Comparison of ENCODE assay signal across 14 cellular contexts in the genomic region with DNA sequence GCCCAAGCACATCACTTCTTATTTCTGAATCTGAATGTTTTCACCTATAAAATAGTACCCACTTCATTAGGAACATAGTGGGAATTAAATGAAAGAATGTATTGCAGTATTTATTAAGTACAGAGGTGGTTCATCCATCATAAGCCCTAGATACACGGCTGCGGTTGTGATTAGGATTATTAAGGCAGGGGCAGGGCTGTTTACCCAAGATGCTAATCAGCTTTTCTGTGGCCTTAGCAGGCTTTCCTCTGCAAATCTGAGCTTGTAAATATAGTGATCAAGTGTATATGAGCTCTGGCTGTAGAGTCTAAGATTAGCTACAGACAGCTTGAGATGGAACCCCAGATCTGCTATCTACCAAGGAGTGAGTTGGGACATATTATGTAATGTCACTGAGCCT.
DNase-seq lines count a peak whose midpoint lies in the region; TF ChIP-seq lines count a peak whose summit lies in the region.
"Had no signal": no experiment of that assay in that cellular context is flagged by ENCODE, and none has a peak within 500 bp of the region (broad histone marks: within the 10 kb centered on the region; RNA-seq: fewer than 3 reads in every experiment).

No MANE protein-coding gene starts in this region.

- H3K27me3 Mint-ChIP-seq in activated CD4-positive, alpha-beta memory T cell treated with anti-CD3 and anti-CD28 coated beads, Interleukin-2, amount 10 ng/mL, durations not matched to agents 7 days and 5 days = peaks cover 15% of the 10 kb centered on the region

- H3K4me1 ChIP-seq in breast epithelium = no peaks in the 10 kb centered on the region
- H3K4me1 ChIP-seq: Caco-2 had no signal

- CTCF ChIA-PET in activated CD4-positive, alpha-beta memory T cell treated with anti-CD3 and anti-CD28 coated beads, Interleukin-2, amount 10 ng/mL, durations not matched to agents 7 days and 5 days (lab: Charles Lee) = no interaction called here

- H3K36me3 ChIP-seq in WERI-Rb-1 = no peaks in the 10 kb centered on the region
- H3K36me3 ChIP-seq in breast epithelium = no peaks in the 10 kb centered on the region

- TF ChIP-seq POLR2A in breast epithelium (IDR thresholded peaks at IDR 0.05) = no peak

- TF ChIP-seq CTCF in WERI-Rb-1 (IDR thresholded peaks at IDR 0.05; ENCODE audit: low read depth, low read length) (no peak), breast epithelium (IDR thresholded peaks at IDR 0.05) (no peak)

- no peak overlapping the region for H3K27ac Mint-ChIP-seq in activated CD4-positive, alpha-beta memory T cell treated with anti-CD3 and anti-CD28 coated beads, Interleukin-2, amount 10 ng/mL, durations not matched to agents 7 days and 5 days
- H3K27ac Mint-ChIP-seq: CD4-positive, CD25-positive, alpha-beta regulatory T cell; CD8-positive, alpha-beta T cell; GM23338 had no signal

- no peaks in the 10 kb centered on the region for H3K4me1 Mint-ChIP-seq in activated CD4-positive, alpha-beta memory T cell treated with anti-CD3 and anti-CD28 coated beads, Interleukin-2, amount 10 ng/mL, durations not matched to agents 7 days and 5 days
- H3K4me1 Mint-ChIP-seq: CD4-positive, CD25-positive, alpha-beta regulatory T cell; GM23338; H9 had no signal

- H3K4me3 Mint-ChIP-seq in activated CD4-positive, alpha-beta memory T cell treated with anti-CD3 and anti-CD28 coated beads, Interleukin-2, amount 10 ng/mL, durations not matched to agents 7 days and 5 days = no peak overlapping the region
- H3K4me3 Mint-ChIP-seq: CD4-positive, CD25-positive, alpha-beta regulatory T cell; CD8-positive, alpha-beta T cell; GM23338; H9 had no signal

- no peaks in the 10 kb centered on the region for H3K9me3 Mint-ChIP-seq in activated CD4-positive, alpha-beta memory T cell treated with anti-CD3 and anti-CD28 coated beads, Interleukin-2, amount 10 ng/mL, durations not matched to agents 7 days and 5 days
- H3K9me3 Mint-ChIP-seq: CD4-positive, CD25-positive, alpha-beta regulatory T cell; CD8-positive, alpha-beta T cell; GM23338; H9 had no signal

- H3K4me3 ChIP-seq in WERI-Rb-1 (ENCODE audit: low read depth, low read length) = no peak overlapping the region
- H3K4me3 ChIP-seq in breast epithelium = no peak overlapping the region
- H3K4me3 ChIP-seq: GM23338 had no signal

- peak; percentile 14 for DNase-seq in HT-29 (ENCODE audit: low spot score)
- peak; percentile 84 for DNase-seq in NCI-H82 treated with DMSO at 0.1 percent for 48 hours (lab: John Stamatoyannopoulos, UW; ENCODE audit: unreplicated experiment)
- peak; percentile 59 for DNase-seq in WERI-Rb-1
- no peak for DNase-seq in NCI-H526 (lab: John Stamatoyannopoulos, UW)
- no peak for DNase-seq in T-helper 1 cell
- no peak for DNase-seq in activated CD4-positive, alpha-beta memory T cell treated with anti-CD3 and anti-CD28 coated beads, Interleukin-2, amount 10 ng/mL, durations not matched to agents 7 days and 5 days
- no peak for DNase-seq in breast epithelium (ENCODE audit: low spot score in 2 of 2)
- DNase-seq: Caco-2; CD4-positive, CD25-positive, alpha-beta regulatory T cell; CD8-positive, alpha-beta T cell; DND-41; H9 had no signal

- H3K36me3 Mint-ChIP-seq in activated CD4-positive, alpha-beta memory T cell treated with anti-CD3 and anti-CD28 coated beads, Interleukin-2, amount 10 ng/mL, durations not matched to agents 7 days and 5 days (ENCODE audit: low read depth) = no peaks in the 10 kb centered on the region
- H3K36me3 Mint-ChIP-seq: CD4-positive, CD25-positive, alpha-beta regulatory T cell; CD8-positive, alpha-beta T cell had no signal

- POLR2A ChIA-PET in activated CD4-positive, alpha-beta memory T cell treated with anti-CD3 and anti-CD28 coated beads, Interleukin-2, amount 10 ng/mL, durations not matched to agents 7 days and 5 days (lab: Charles Lee) = no interaction called here

- H3K9me3 ChIP-seq in WERI-Rb-1 (ENCODE audit: severe bottlenecking) (no peaks in the 10 kb centered on the region), breast epithelium (no peaks in the 10 kb centered on the region)
- H3K9me3 ChIP-seq: Caco-2 had no signal

- H3K27me3 ChIP-seq in WERI-Rb-1 (ENCODE audit: insufficient read depth, low read depth, severe bottlenecking) = no peaks in the 10 kb centered on the region
- no peaks in the 10 kb centered on the region for H3K27me3 ChIP-seq in breast epithelium

- intact Hi-C loops in breast epithelium (cut with DNase I; ENCODE audit: low total_unique reads) = no loop called here

- H3K27ac ChIP-seq in WERI-Rb-1 (no peak overlapping the region), breast epithelium (no peak overlapping the region)
- H3K27ac ChIP-seq: C4-2B had no signal

Comparison
In these comparisons a context has a peak if more than half of its experiments do, and no peak if none do; other contexts are left out.
1. DNase-seq: peak in HT-29 (single experiment), NCI-H82 treated with DMSO at 0.1 percent for 48 hours (single experiment) and WERI-Rb-1 (single experiment); none in NCI-H526 (0 of 2), T-helper 1 cell (0 of 5), activated CD4-positive, alpha-beta memory T cell treated with anti-CD3 and anti-CD28 coated beads, Interleukin-2, amount 10 ng/mL, durations not matched to agents 7 days and 5 days (single experiment) and breast epithelium (0 of 2).